In genomic region chr18:43606800-43607199, GRCh38 we compare ENCODE assay signal across 19 cellular contexts.
DNase-seq lines count a peak whose midpoint lies in the region; TF ChIP-seq lines count a peak whose summit lies in the region.
"Had no signal": no experiment of that assay in that cellular context is flagged by ENCODE, and none has a peak within 500 bp of the region (broad histone marks: within the 10 kb centered on the region; RNA-seq: fewer than 3 reads in every experiment).

No MANE protein-coding gene starts in this region.

- intact Hi-C loops in A673 (cut with micrococcal nuclease; ENCODE audit: unreplicated experiment): no loop called here

- H3K4me1 ChIP-seq in A673 (ENCODE audit: insufficient read depth, low read length, poor library complexity, severe bottlenecking) (peaks cover 9% of the 10 kb centered on the region), SJCRH30 (no peaks in the 10 kb centered on the region)

- H3K4me3 Mint-ChIP-seq in immature natural killer cell: no peak overlapping the region
- H3K4me3 Mint-ChIP-seq: B cell; CD4-positive, alpha-beta memory T cell; T-cell had no signal

- H3K27me3 Mint-ChIP-seq in immature natural killer cell (ENCODE audit: low read depth in 3 of 3): peaks cover 0 to 2% (median 0%) of the 10 kb centered on the region in 3 donors
- H3K27me3 Mint-ChIP-seq: B cell; CD4-positive, alpha-beta memory T cell; T-cell had no signal

- BruUV-seq in A673 (replicated peaks; lab: Mats Ljungman, UMichigan): no TSS peak

- peaks cover 36% of the 10 kb centered on the region for H3K9me3 ChIP-seq in A673 (ENCODE audit: low read depth, low read length, poor library complexity, severe bottlenecking)
- no peaks in the 10 kb centered on the region for H3K9me3 ChIP-seq in SJCRH30 (replicated peaks)

- H3K27ac ChIP-seq in A673 (ENCODE audit: low read depth, low read length, poor library complexity, severe bottlenecking): peak overlapping the region; percentile 7
- H3K27ac ChIP-seq in SJCRH30: no peak overlapping the region

- no peaks in the 10 kb centered on the region for H3K36me3 Mint-ChIP-seq in immature natural killer cell
- H3K36me3 Mint-ChIP-seq: CD4-positive, alpha-beta memory T cell; T-cell had no signal

- CTCF ChIA-PET in A673 (lab: Charles Lee): no interaction called here

- POLR2A ChIA-PET in A673 (lab: Charles Lee; ENCODE audit: low non-redundant PET): no interaction called here

- peaks cover 18% of the 10 kb centered on the region for H3K36me3 ChIP-seq in A673 (ENCODE audit: insufficient read depth, low read length, poor library complexity, severe bottlenecking)
- no peaks in the 10 kb centered on the region for H3K36me3 ChIP-seq in SJCRH30

- peaks cover 7 to 23% (median 15%) of the 10 kb centered on the region in 6 donors for H3K9me3 Mint-ChIP-seq in immature natural killer cell

- DNase-seq in A673 (ENCODE audit: low spot score) (no peak), COLO668 (lab: John Stamatoyannopoulos, UW; ENCODE audit: unreplicated experiment) (peak; percentile 61), NCI-H2171 treated with DMSO at 0.1 percent for 48 hours (lab: John Stamatoyannopoulos, UW) (peak; percentile 97), SJCRH30 (peak; percentile 7 to 30), SIG-M5 (lab: John Stamatoyannopoulos, UW) (no peak), putamen (ENCODE audit: low spot score) (no peak), OCI-M1 (lab: John Stamatoyannopoulos, UW) (no peak), immature natural killer cell (no peak)
- DNase-seq: CD4-positive, alpha-beta memory T cell; GDM1; GOT3; MV-4-11; NCI-H2029; NCI-H2227 treated with DMSO at 0.1 percent for 48 hours; T-cell; T-helper 9 cell had no signal

- H3K4me1 Mint-ChIP-seq in immature natural killer cell: no peaks in the 10 kb centered on the region
- H3K4me1 Mint-ChIP-seq: B cell; CD4-positive, alpha-beta memory T cell; T-cell had no signal

- no peak overlapping the region for H3K4me3 ChIP-seq in A673 (ENCODE audit: low read depth, low read length, poor library complexity, severe bottlenecking)
- H3K4me3 ChIP-seq in SJCRH30: no peak overlapping the region
- H3K4me3 ChIP-seq: GM12878, K562 had no signal

- H3K27me3 ChIP-seq in A673 (replicated peaks; ENCODE audit: insufficient read depth, low read depth, low read length, poor library complexity): no peaks in the 10 kb centered on the region
- no peaks in the 10 kb centered on the region for H3K27me3 ChIP-seq in SJCRH30

- no peak overlapping the region for H3K27ac Mint-ChIP-seq in immature natural killer cell
- H3K27ac Mint-ChIP-seq: B cell; CD4-positive, alpha-beta memory T cell; T-cell had no signal

- TF ChIP-seq CTCF in A673 (conservative IDR thresholded peaks at IDR 0.05; ENCODE audit: low read depth, low read length): no peak

Comparison
In these comparisons a context has a peak if more than half of its experiments do, and no peak if none do; other contexts are left out.
1. DNase-seq: peak in COLO668 (single experiment), NCI-H2171 treated with DMSO at 0.1 percent for 48 hours (single experiment) and SJCRH30 (2 of 2); none in A673 (single experiment), SIG-M5 (single experiment), putamen (single experiment), OCI-M1 (single experiment) and immature natural killer cell (0 of 3).